In the genomic region with DNA sequence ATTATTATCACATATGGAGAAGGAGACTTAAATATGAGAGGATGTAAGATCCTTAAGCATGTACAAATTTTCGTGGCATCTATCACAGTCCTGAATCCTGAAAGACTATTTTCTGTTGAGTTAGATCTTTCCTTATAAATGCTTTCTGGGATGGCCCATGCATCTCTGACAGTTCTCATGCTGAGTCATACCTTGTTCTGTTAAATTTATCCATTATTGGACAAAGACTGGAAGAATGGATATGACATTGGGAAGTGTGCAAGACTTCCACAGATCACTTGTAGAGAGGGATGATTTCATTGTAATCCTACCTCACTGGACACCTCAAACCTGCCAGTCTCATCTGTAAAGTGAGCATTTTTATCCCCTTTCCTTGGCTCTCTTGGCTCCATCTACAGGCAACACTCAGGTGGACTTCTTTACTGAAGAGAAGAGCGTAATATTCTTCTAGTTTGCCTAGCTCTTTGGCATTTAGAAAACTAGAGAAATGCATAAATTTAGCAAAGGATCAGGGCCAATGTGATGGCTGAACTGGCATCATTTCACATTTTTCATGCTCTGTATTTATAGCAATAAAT, we compare ENCODE assay signal across 13 cellular contexts.
A peak's percentile ranks its signal among the peaks of the same experiment; 100 is the strongest.
DNase-seq lines count a peak whose midpoint lies in the region; ATAC-seq and TF ChIP-seq lines count a peak whose summit lies in the region.
"Had no signal": no experiment of that assay in that cellular context is flagged by ENCODE, and none has a peak within 500 bp of the region (broad histone marks: within the 10 kb centered on the region; RNA-seq: fewer than 3 reads in every experiment).

No MANE protein-coding gene starts in this region.

- H3K23ac ChIP-seq in mesendoderm (ENCODE audit: low read length) = no peak overlapping the region

- no CpG with 5 or more reads among the region's 2 CpGs for WGBS in mesendoderm (ENCODE audit: extremely low coverage, insufficient coverage, low lambda C conversion rate)

- H2BK120ac ChIP-seq in mesendoderm (ENCODE audit: low read depth, low read length) = no peak overlapping the region

- H3K18ac ChIP-seq in mesendoderm (ENCODE audit: low read length) = no peak overlapping the region

- no peak overlapping the region for H2AK5ac ChIP-seq in mesendoderm (ENCODE audit: low read length)

- H3K4me3 ChIP-seq in BLaER1 (no peak overlapping the region), LNCaP clone FGC (ENCODE audit: low read depth, low read length) (no peak overlapping the region), mesendoderm (ENCODE audit: low read length) (no peak overlapping the region)
- H3K4me3 ChIP-seq: pancreas had no signal

- TF ChIP-seq CTCF in LNCaP clone FGC (IDR thresholded peaks at IDR 0.05; ENCODE audit: control insufficient read depth, extremely low read depth, insufficient read depth) = peak; percentile 35; the same call in 1 of the 2 replicates

- H3K4me1 Mint-ChIP-seq in T-helper 2 cell treated with Interferon-gamma antibody and Interleukin-4, amounts not matched to agents 5 μg/mL and 100 μg/mL, for 36 hours (ENCODE audit: low read depth) = peaks cover 2% of the 10 kb centered on the region

- no peaks in the 10 kb centered on the region for H3K36me3 Mint-ChIP-seq in T-helper 2 cell treated with Interferon-gamma antibody and Interleukin-4, amounts not matched to agents 5 μg/mL and 100 μg/mL, for 36 hours (ENCODE audit: low read depth)
- H3K36me3 Mint-ChIP-seq: activated naive CD4-positive, alpha-beta T cell treated with anti-CD3 and anti-CD28 coated beads, Interleukin-2, amount 50 U/mL, for 72 hours had no signal

- no peak overlapping the region for H3K9ac ChIP-seq in BLaER1
- H3K9ac ChIP-seq in mesendoderm (ENCODE audit: low read length) = no peak overlapping the region

- H4K20me1 ChIP-seq in BLaER1 = no peaks in the 10 kb centered on the region

- H3K27me3 ChIP-seq in BLaER1 (no peaks in the 10 kb centered on the region), mesendoderm (ENCODE audit: insufficient read depth, low read length, poor library complexity) (no peaks in the 10 kb centered on the region)
- H3K27me3 ChIP-seq: pancreas had no signal

- H3K56ac ChIP-seq in mesendoderm (ENCODE audit: low read length) = no peak overlapping the region

- DNase-seq in LNCaP clone FGC (ENCODE audit: low read depth) (no peak), caudate nucleus (lab: John Stamatoyannopoulos, UW) (peak in 1 of 61 donors; percentile 25), mesendoderm (peak; percentile 15), posterior cingulate gyrus (no peak), NCI-H82 (lab: John Stamatoyannopoulos, UW) (no peak)
- DNase-seq in T-helper 2 cell treated with Interferon-gamma antibody and Interleukin-4, amounts not matched to agents 5 μg/mL and 100 μg/mL, for 36 hours (ENCODE audit: low spot score) = no peak
- DNase-seq: NCI-H1694 treated with DMSO at 0.1 percent for 48 hours, NCI-H774, pancreas had no signal

- no peak overlapping the region for H3K4me3 Mint-ChIP-seq in T-helper 2 cell treated with Interferon-gamma antibody and Interleukin-4, amounts not matched to agents 5 μg/mL and 100 μg/mL, for 36 hours

- no peaks in the 10 kb centered on the region for H3K79me1 ChIP-seq in mesendoderm (ENCODE audit: low read length)

- no peaks in the 10 kb centered on the region for H3K9me3 Mint-ChIP-seq in T-helper 2 cell treated with Interferon-gamma antibody and Interleukin-4, amounts not matched to agents 5 μg/mL and 100 μg/mL, for 36 hours
- H3K9me3 Mint-ChIP-seq: activated naive CD4-positive, alpha-beta T cell treated with anti-CD3 and anti-CD28 coated beads, Interleukin-2, amount 50 U/mL, for 72 hours had no signal

- no peak overlapping the region for H3K27ac Mint-ChIP-seq in T-helper 2 cell treated with Interferon-gamma antibody and Interleukin-4, amounts not matched to agents 5 μg/mL and 100 μg/mL, for 36 hours
- H3K27ac Mint-ChIP-seq: activated naive CD4-positive, alpha-beta T cell treated with anti-CD3 and anti-CD28 coated beads, Interleukin-2, amount 50 U/mL, for 72 hours had no signal

- no peak for ATAC-seq in GM18868 (IDR thresholded peaks at IDR 0.05; ENCODE audit: unreplicated experiment)
- ATAC-seq: activated naive CD4-positive, alpha-beta T cell treated with anti-CD3 and anti-CD28 coated beads, Interleukin-2, amount 50 U/mL, for 72 hours; esophagus mucosa had no signal

- H3K4me1 ChIP-seq in BLaER1 (peaks cover 49% of the 10 kb centered on the region), mesendoderm (ENCODE audit: control insufficient read depth, low read depth, low read length) (no peaks in the 10 kb centered on the region)

- no peak overlapping the region for H4K5ac ChIP-seq in mesendoderm (ENCODE audit: low read length)

- H2BK5ac ChIP-seq in mesendoderm (ENCODE audit: low read length) = no peak overlapping the region

- H3K4me2 ChIP-seq in BLaER1 (peak overlapping the region; percentile 38), mesendoderm (ENCODE audit: low read length) (no peak overlapping the region)

- intact Hi-C loops in posterior cingulate gyrus (cut with DNase I) = no loop called here

- H3K36me3 ChIP-seq in BLaER1 = no peaks in the 10 kb centered on the region
- H3K36me3 ChIP-seq in mesendoderm (ENCODE audit: control insufficient read depth, insufficient read depth, low read length) = no peaks in the 10 kb centered on the region
- H3K36me3 ChIP-seq: pancreas had no signal

- H3K27me3 Mint-ChIP-seq in T-helper 2 cell treated with Interferon-gamma antibody and Interleukin-4, amounts not matched to agents 5 μg/mL and 100 μg/mL, for 36 hours (ENCODE audit: low read depth) = peaks cover 2% of the 10 kb centered on the region

- no peak overlapping the region for H3K4ac ChIP-seq in mesendoderm (ENCODE audit: low read depth, low read length)

- no peak overlapping the region for H3K27ac ChIP-seq in BLaER1
- H3K27ac ChIP-seq in caudate nucleus (ENCODE audit: low read depth, low read length) = peak overlapping the region; percentile 0
- H3K27ac ChIP-seq in mesendoderm (ENCODE audit: low read depth, low read length) = no peak overlapping the region
- H3K27ac ChIP-seq: pancreas had no signal

- H3K9me3 ChIP-seq in BLaER1 = peaks cover 14% of the 10 kb centered on the region; the same call in 1 of the 2 replicates
- H3K9me3 ChIP-seq: pancreas had no signal

- H4K8ac ChIP-seq in mesendoderm (ENCODE audit: low read depth, low read length) = no peak overlapping the region

- H3K79me2 ChIP-seq in mesendoderm (ENCODE audit: control insufficient read depth, insufficient read depth, low read length) = no peaks in the 10 kb centered on the region

- H2BK15ac ChIP-seq in mesendoderm (replicated peaks; ENCODE audit: low read depth) = no peak overlapping the region
